Comparison of ENCODE assay signal across 1 cellular context in genomic region chr9:88056876-88057275, GRCh38.
TF ChIP-seq lines count a peak whose summit lies in the region.

No MANE protein-coding gene starts in this region.

TF ChIP-seq in IMR-90, 13 proteins besides CTCF, POLR2A, EP300 and RAD21:
- TF ChIP-seq SMC3 (IDR thresholded peaks at IDR 0.05; ENCODE audit: low read depth, low read length) (no peak), FOS (IDR thresholded peaks at IDR 0.05; ENCODE audit: low read depth, low read length) (no peak), RCOR1 (IDR thresholded peaks at IDR 0.05; ENCODE audit: insufficient replicate concordance, low read length) (no peak), MXI1 (IDR thresholded peaks at IDR 0.05; ENCODE audit: borderline replicate concordance, low read depth, low read length) (no peak), RFX5 (IDR thresholded peaks at IDR 0.05; ENCODE audit: low read depth, low read length) (no peak), MAFK (IDR thresholded peaks at IDR 0.05; ENCODE audit: low read depth, low read length) (no peak), USF2 (IDR thresholded peaks at IDR 0.05; ENCODE audit: low read depth, low read length) (no peak), CEBPB (IDR thresholded peaks at IDR 0.05; ENCODE audit: low read depth, low read length) (no peak), ELK1 (IDR thresholded peaks at IDR 0.05; ENCODE audit: borderline replicate concordance, low read depth, low read length) (no peak), BHLHE40 (IDR thresholded peaks at IDR 0.05; ENCODE audit: low read depth, low read length) (no peak), CHD1 (IDR thresholded peaks at IDR 0.05; ENCODE audit: low read depth, low read length) (no peak), MAZ (IDR thresholded peaks at IDR 0.05; ENCODE audit: borderline replicate concordance, low read depth, low read length) (no peak), NFE2L2 (IDR thresholded peaks at IDR 0.05; ENCODE audit: low read depth, low read length) (no peak)
